In the genomic region with DNA sequence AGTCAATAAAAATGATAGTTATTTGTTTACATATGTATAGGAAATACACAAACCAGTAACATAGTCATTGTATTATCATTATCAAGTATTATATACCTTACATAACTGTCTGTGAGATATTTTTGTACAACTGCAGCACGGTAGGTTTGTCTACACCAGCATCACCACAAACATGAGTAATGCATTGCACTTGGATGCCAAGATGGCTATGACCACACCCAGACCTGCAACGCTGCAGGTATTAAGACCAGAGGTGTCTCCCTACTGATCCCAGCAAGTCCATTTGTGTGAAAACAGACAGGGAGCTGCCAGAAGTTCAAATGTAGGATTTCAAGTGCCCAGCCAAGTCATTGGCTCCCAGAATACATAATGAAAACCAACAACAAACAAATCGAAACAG, we compare ENCODE assay signal across 19 cellular contexts. TPM values are rescaled to one million over a fixed set of nuclear protein-coding genes. Genes with fewer than 3 reads are reported as not detected.
DNase-seq lines count a peak whose midpoint lies in the region; ATAC-seq and TF ChIP-seq lines count a peak whose summit lies in the region.
"Had no signal": no experiment of that assay in that cellular context is flagged by ENCODE, and none has a peak within 500 bp of the region (broad histone marks: within the 10 kb centered on the region; RNA-seq: fewer than 3 reads in every experiment).

No MANE protein-coding gene starts in this region.

- H3K27ac Mint-ChIP-seq in MCF 10A (ENCODE audit: low read depth, unreplicated experiment) (no peak overlapping the region), osteocyte (ENCODE audit: unreplicated experiment) (no peak overlapping the region)
- H3K27ac Mint-ChIP-seq: CD14-positive monocyte; CD4-positive, alpha-beta memory T cell; GM23338 had no signal

- H3K36me3 ChIP-seq in breast epithelium: no peaks in the 10 kb centered on the region
- H3K36me3 ChIP-seq: BLaER1 had no signal

- no peaks in the 10 kb centered on the region for H3K4me1 ChIP-seq in breast epithelium
- H3K4me1 ChIP-seq: A549, BLaER1 had no signal

- POLR2A ChIA-PET in MCF 10A (lab: Yijun Ruan, JAX): no interaction called here

- ATAC-seq in esophagus mucosa: peak; percentile 70
- ATAC-seq: A549, GM23338 had no signal

- H3K4me1 Mint-ChIP-seq in MCF 10A (ENCODE audit: insufficient read depth, unreplicated experiment) (no peaks in the 10 kb centered on the region), osteocyte (ENCODE audit: unreplicated experiment) (no peaks in the 10 kb centered on the region)
- H3K4me1 Mint-ChIP-seq: CD14-positive monocyte; CD4-positive, alpha-beta memory T cell had no signal

- no peak overlapping the region for H3K27ac ChIP-seq in breast epithelium
- H3K27ac ChIP-seq: 22Rv1, A549, BLaER1, HL-60 had no signal

- H3K9me3 Mint-ChIP-seq in MCF 10A (ENCODE audit: unreplicated experiment): no peaks in the 10 kb centered on the region
- H3K9me3 Mint-ChIP-seq in osteocyte (ENCODE audit: unreplicated experiment): peaks cover 3% of the 10 kb centered on the region

- H3K27me3 Mint-ChIP-seq in MCF 10A (ENCODE audit: insufficient read depth, unreplicated experiment): no peaks in the 10 kb centered on the region
- peaks cover 19% of the 10 kb centered on the region for H3K27me3 Mint-ChIP-seq in osteocyte (ENCODE audit: unreplicated experiment)
- H3K27me3 Mint-ChIP-seq: CD4-positive, alpha-beta memory T cell had no signal

- intact Hi-C loops in MCF 10A (cut with micrococcal nuclease): no loop called here
- intact Hi-C loops in breast epithelium (cut with DNase I; ENCODE audit: low total_unique reads): no loop called here

- H3K4me3 Mint-ChIP-seq in MCF 10A (ENCODE audit: unreplicated experiment) (no peak overlapping the region), osteocyte (ENCODE audit: unreplicated experiment) (no peak overlapping the region)
- H3K4me3 Mint-ChIP-seq: CD14-positive monocyte; CD4-positive, alpha-beta memory T cell; GM23338 had no signal

- peak; percentile 52 for DNase-seq in MCF 10A (ENCODE audit: unreplicated experiment)
- DNase-seq in breast epithelium (ENCODE audit: low spot score in 2 of 2): no peak
- peak; percentile 19 for DNase-seq in osteocyte (ENCODE audit: extremely low spot score, unreplicated experiment)
- DNase-seq in stimulated activated CD4-positive, alpha-beta T cell treated with anti-CD3 and anti-CD28 coated beads, Interleukin-12 subunit alpha, Interleukin-12 subunit beta, amount 100 ng/mL, for 4 hours: no peak
- no peak for DNase-seq in cortex of kidney (lab: John Stamatoyannopoulos, UW)
- no peak for DNase-seq in stimulated activated CD4-positive, alpha-beta T cell treated with anti-CD3 and anti-CD28 coated beads, Interleukin-4, amount 100 ng/mL, for 1 hour
- DNase-seq: AML-193; CD4-positive, alpha-beta memory T cell; DMS153; DMS79; GDM1; HCEC 1CT had no signal

- H3K36me3 Mint-ChIP-seq in MCF 10A (ENCODE audit: insufficient read depth, unreplicated experiment): no peaks in the 10 kb centered on the region
- no peaks in the 10 kb centered on the region for H3K36me3 Mint-ChIP-seq in osteocyte (ENCODE audit: unreplicated experiment)
- H3K36me3 Mint-ChIP-seq: CD14-positive monocyte; CD4-positive, alpha-beta memory T cell had no signal

- no TSS peak for BruUV-seq in MCF 10A (replicated peaks; lab: Mats Ljungman, UMichigan)

- H3K9me3 ChIP-seq in breast epithelium: no peaks in the 10 kb centered on the region
- H3K9me3 ChIP-seq: A549 had no signal

- no peak for TF ChIP-seq POLR2A in breast epithelium (IDR thresholded peaks at IDR 0.05)

- CTCF ChIA-PET in MCF 10A (lab: Yijun Ruan, JAX): interaction anchor here (0.9 to 1.2 kb wide), 3 partner anchors 22 to 479 kb away, joined by 3 to 4 read pairs (median 3); no protein-coding TSS in a partner anchor

- no peak for TF ChIP-seq CTCF in MCF 10A (IDR thresholded peaks at IDR 0.05; ENCODE audit: unreplicated experiment)
- TF ChIP-seq CTCF in breast epithelium (IDR thresholded peaks at IDR 0.05): no peak
- TF ChIP-seq CTCF in osteocyte (IDR thresholded peaks at IDR 0.05): no peak

- no peak overlapping the region for H3K4me3 ChIP-seq in breast epithelium
- H3K4me3 ChIP-seq: A549, BLaER1, GM23338 had no signal

- H3K27me3 ChIP-seq in breast epithelium: no peaks in the 10 kb centered on the region
- H3K27me3 ChIP-seq: BLaER1 had no signal

RNA-seq across cellular contexts. Expression of gene NOS2, which starts 34.2 kb away (rescaled TPM):
- not detected in 2 replicates for total RNA-seq in MCF 10A (2022)
- under 1 TPM; 0.16 to 0.33 (median 0.29) TPM for total RNA-seq in breast epithelium
- not detected for total RNA-seq in esophagus mucosa
- total RNA-seq in osteocyte: not detected in 2 replicates

RNA-seq across cellular contexts. Expression of gene LYRM9, which starts 58.6 kb away (rescaled TPM):
- total RNA-seq in MCF 10A (2022) (6.4 and 7.4 TPM in 2 replicates), breast epithelium (10 to 100 TPM; 23.3 to 31.3 (median 31.2) TPM), esophagus mucosa (2.3 TPM), osteocyte (10.9 and 12.6 TPM in 2 replicates)

Comparison
In these comparisons a context has a peak if more than half of its experiments do, and no peak if none do; other contexts are left out.
1. DNase-seq: peak in MCF 10A (single experiment) and osteocyte (single experiment); none in breast epithelium (0 of 2), stimulated activated CD4-positive, alpha-beta T cell treated with anti-CD3 and anti-CD28 coated beads, Interleukin-12 subunit alpha, Interleukin-12 subunit beta, amount 100 ng/mL, for 4 hours (single experiment), cortex of kidney (single experiment) and stimulated activated CD4-positive, alpha-beta T cell treated with anti-CD3 and anti-CD28 coated beads, Interleukin-4, amount 100 ng/mL, for 1 hour (single experiment).